In genomic region chr6:154805288-154805911, GRCh38 we compare ENCODE assay signal across 9 cellular contexts.
A peak's percentile ranks its signal among the peaks of the same experiment; 100 is the strongest.
DNase-seq lines count a peak whose midpoint lies in the region; ATAC-seq and TF ChIP-seq lines count a peak whose summit lies in the region.
"Had no signal": no experiment of that assay in that cellular context is flagged by ENCODE, and none has a peak within 500 bp of the region (broad histone marks: within the 10 kb centered on the region; RNA-seq: fewer than 3 reads in every experiment).

No MANE protein-coding gene starts in this region.

- H3K27ac ChIP-seq in Peyer's patch, result no peak overlapping the region
- H3K27ac ChIP-seq in esophagus squamous epithelium, result no peak overlapping the region
- H3K27ac ChIP-seq: neutrophil had no signal

- POLR2A ChIA-PET in HEK293T (lab: Yijun Ruan, JAX), result interaction anchor here (1.0 kb wide), 1 partner anchor 130 kb away, joined by 3 read pairs; no protein-coding TSS in a partner anchor

- H3K4me3 ChIP-seq in Peyer's patch (no peak overlapping the region), esophagus squamous epithelium (no peak overlapping the region)

- WGBS in esophagus squamous epithelium, 2 donors, result 29 to 31% methylated on average over 2 of the region's 2 CpGs

- H3K36me3 ChIP-seq in Peyer's patch (peaks cover 0 to 73% (median 0%) of the 10 kb centered on the region in 3 donors), esophagus squamous epithelium (peaks cover 0 to 80% (median under 1%) of the 10 kb centered on the region in 3 donors)

- CTCF ChIA-PET in HEK293T (lab: Yijun Ruan, JAX), result interaction anchor here (0.6 to 1.6 kb wide), 2 partner anchors 10 to 130 kb away, joined by 3 to 8 read pairs; no protein-coding TSS in a partner anchor

- TF ChIP-seq POLR2A in Peyer's patch (IDR thresholded peaks at IDR 0.05), result no peak
- no peak for TF ChIP-seq POLR2A in esophagus squamous epithelium (IDR thresholded peaks at IDR 0.05)

- TF ChIP-seq CTCF in Peyer's patch (IDR thresholded peaks at IDR 0.05) (peak in 5 of 6 experiments; percentile 7 to 52 (median 46)), esophagus squamous epithelium (IDR thresholded peaks at IDR 0.05) (peak in 4 of 6 experiments; percentile 29 to 45 (median 42))

- H3K9me3 ChIP-seq in Peyer's patch (no peaks in the 10 kb centered on the region), esophagus squamous epithelium (no peaks in the 10 kb centered on the region)
- H3K9me3 ChIP-seq: neutrophil had no signal

- H3K27me3 ChIP-seq in Peyer's patch (no peaks in the 10 kb centered on the region), esophagus squamous epithelium (no peaks in the 10 kb centered on the region)
- H3K27me3 ChIP-seq: neutrophil had no signal

- DNase-seq in DMS114 treated with DMSO at 0.1 percent for 48 hours (lab: John Stamatoyannopoulos, UW; ENCODE audit: unreplicated experiment) (peak; percentile 14), HEK293T (ENCODE audit: extremely low spot score) (peak; percentile 51), Peyer's patch (no peak), esophagus squamous epithelium (lab: John Stamatoyannopoulos, UW) (no peak), pulmonary artery endothelial cell (ENCODE audit: low read depth, low spot score) (peak; percentile 7)

- H3K4me1 ChIP-seq in Peyer's patch (no peaks in the 10 kb centered on the region), esophagus squamous epithelium (no peaks in the 10 kb centered on the region)

- no peak for ATAC-seq in HG03039 (IDR thresholded peaks at IDR 0.05; ENCODE audit: unreplicated experiment)
- ATAC-seq in GM21423 (IDR thresholded peaks at IDR 0.05; ENCODE audit: unreplicated experiment), result no peak
- no peak for ATAC-seq in HG03045 (IDR thresholded peaks at IDR 0.05; ENCODE audit: unreplicated experiment)

- intact Hi-C loops in esophagus squamous epithelium (cut with DNase I), result loop anchor here (10.0 kb wide), 2 partner anchors 71 to 131 kb away; partner anchors contain the start of gene SCAF8

TF ChIP-seq in HEK293T, 16 proteins besides CTCF, POLR2A, EP300 and RAD21:
- peak; percentile 83 for TF ChIP-seq ZNF384 (IDR thresholded peaks at IDR 0.05)
- no peak for TF ChIP-seq SUZ12 (IDR thresholded peaks at IDR 0.05)

Comparison
In these comparisons a context has a peak if more than half of its experiments do, and no peak if none do; other contexts are left out.
1. DNase-seq: peak in DMS114 treated with DMSO at 0.1 percent for 48 hours (single experiment), HEK293T (single experiment) and pulmonary artery endothelial cell (single experiment); none in Peyer's patch (0 of 3) and esophagus squamous epithelium (single experiment).